Comparison of ENCODE assay signal across 8 cellular contexts in genomic region chr12:122979908-122980191, GRCh38. TPM values are rescaled to one million over a fixed set of nuclear protein-coding genes. Genes with fewer than 3 reads are reported as not detected.
DNase-seq lines count a peak whose midpoint lies in the region; ATAC-seq and TF ChIP-seq lines count a peak whose summit lies in the region.

No MANE protein-coding gene starts in this region.

- TF ChIP-seq POLR2A in prostate gland (IDR thresholded peaks at IDR 0.05), result no peak

- peaks cover 40% of the 10 kb centered on the region for H3K79me2 ChIP-seq in OCI-LY3 (ENCODE audit: low read length)

- peak overlapping the region; percentile 83 for H2AFZ ChIP-seq in OCI-LY3 (ENCODE audit: low read depth, low read length)

- H3K27ac ChIP-seq in OCI-LY3 (ENCODE audit: low read length), result peak overlapping the region; percentile 53
- H3K27ac ChIP-seq in prostate gland, result peak overlapping the region; percentile 84 to 85

- peak overlapping the region; percentile 89 for H3K9ac ChIP-seq in OCI-LY3 (ENCODE audit: low read length)

- intact Hi-C loops in prostate gland (cut with DNase I), result loop anchor here (5.0 kb wide), 3 partner anchors 172 to 602 kb away; partner anchors contain the start of genes MPHOSPH9, MTRFR, PITPNM2 and TMED2

- peaks cover 21% of the 10 kb centered on the region for H4K20me1 ChIP-seq in OCI-LY3 (ENCODE audit: insufficient read depth, low read length)

- H3K27me3 ChIP-seq in OCI-LY3 (ENCODE audit: low read depth, low read length), result no peaks in the 10 kb centered on the region
- H3K27me3 ChIP-seq in prostate gland (replicated peaks; ENCODE audit: insufficient read depth), result no peaks in the 10 kb centered on the region

- H3K9me3 ChIP-seq in OCI-LY3 (ENCODE audit: insufficient read depth, low read length) (no peaks in the 10 kb centered on the region), prostate gland (no peaks in the 10 kb centered on the region)

- no peak for ATAC-seq in HG03432 (IDR thresholded peaks at IDR 0.05; ENCODE audit: unreplicated experiment)

- WGBS in prostate gland, result 6% methylated on average over 7 of the region's 7 CpGs

- H3K4me3 ChIP-seq in GM12864 (ENCODE audit: low read depth, low read length), result peak overlapping the region; percentile 68
- H3K4me3 ChIP-seq in OCI-LY3 (ENCODE audit: low read length), result peak overlapping the region; percentile 96
- H3K4me3 ChIP-seq in epithelial cell of esophagus (ENCODE audit: low read length), result peak overlapping the region; percentile 86
- peak overlapping the region; percentile 95 to 97 for H3K4me3 ChIP-seq in prostate gland

- TF ChIP-seq CTCF in GM12864 (IDR thresholded peaks at IDR 0.05; ENCODE audit: low read depth, low read length, missing control alignments) (no peak), OCI-LY3 (IDR thresholded peaks at IDR 0.05; ENCODE audit: low read depth, low read length) (no peak), epithelial cell of esophagus (IDR thresholded peaks at IDR 0.05; ENCODE audit: insufficient read depth, low read depth, low read length, missing control alignments) (no peak), prostate gland (IDR thresholded peaks at IDR 0.05) (no peak)

- DNase-seq in GM12864 (ENCODE audit: low read depth), result peak; percentile 40
- no peak for DNase-seq in epithelial cell of esophagus (ENCODE audit: low read depth)
- no peak for DNase-seq in prostate gland (ENCODE audit: low spot score)
- DNase-seq in A172 (ENCODE audit: low spot score), result no peak
- no peak for DNase-seq in dedifferentiated amniotic fluid mesenchymal stem cell (ENCODE audit: extremely low spot score)
- no peak for DNase-seq in NCI-H2196 (lab: John Stamatoyannopoulos, UW; ENCODE audit: unreplicated experiment)

- H3K36me3 ChIP-seq in OCI-LY3 (replicated peaks; ENCODE audit: low read depth, low read length) (peaks cover 15% of the 10 kb centered on the region), prostate gland (no peaks in the 10 kb centered on the region)

- peak overlapping the region; percentile 86 for H3K4me2 ChIP-seq in OCI-LY3 (ENCODE audit: low read length)

- H3K4me1 ChIP-seq in OCI-LY3 (ENCODE audit: low read length) (peaks cover 25% of the 10 kb centered on the region), prostate gland (replicated peaks) (peaks cover 44% of the 10 kb centered on the region)

RNA-seq across cellular contexts. Expression of gene ARL6IP4, which starts 0.6 kb away (rescaled TPM):
- total RNA-seq in prostate gland, result 100 to 1,000 TPM; 232 to 257 TPM
- 228 and 284 TPM in 2 replicates for total RNA-seq in A172 (2014; rRNA removed; shearing (Covaris generic))

RNA-seq across cellular contexts. Expression of gene OGFOD2, which starts 4.8 kb away (rescaled TPM):
- total RNA-seq in prostate gland, result 10 to 100 TPM; 26.3 to 27.6 TPM
- 12.0 and 20.9 TPM in 2 replicates for total RNA-seq in A172 (2014; rRNA removed; shearing (Covaris generic))

RNA-seq across cellular contexts. Expression of gene ABCB9, which starts 13.6 kb away (rescaled TPM):
- total RNA-seq in prostate gland, result 10 to 100 TPM in 1 of 2 donors, 1 to 10 TPM in 1; 8.2 to 50.0 TPM
- total RNA-seq in A172 (2014; rRNA removed; shearing (Covaris generic)), result 15.0 and 15.8 TPM in 2 replicates
